ENCODE assay signal across 18 cellular contexts in the genomic region with DNA sequence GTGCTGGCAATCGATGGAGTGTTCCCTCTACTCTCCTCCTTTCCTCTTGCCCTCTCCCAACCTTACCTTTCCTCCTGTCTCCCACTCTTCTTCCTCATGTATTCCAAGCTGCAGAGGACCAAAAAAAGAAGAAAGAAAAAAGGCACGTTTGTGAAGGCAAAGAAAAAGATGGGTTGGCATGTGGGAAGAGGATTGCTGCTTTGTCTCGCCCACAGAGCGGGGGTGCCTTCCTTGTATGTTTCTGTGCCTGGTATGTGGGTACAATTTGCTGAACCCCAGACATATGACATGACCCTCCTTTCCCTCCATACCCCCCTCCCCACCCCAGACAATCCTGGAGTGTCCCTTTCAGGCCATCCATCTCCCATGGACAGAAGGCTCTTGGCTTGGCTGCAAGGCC. TPM values are rescaled to one million over a fixed set of nuclear protein-coding genes. Genes with fewer than 3 reads are reported as not detected.
DNase-seq lines count a peak whose midpoint lies in the region; ATAC-seq, FAIRE-seq and TF ChIP-seq lines count a peak whose summit lies in the region.
"Had no signal": no experiment of that assay in that cellular context is flagged by ENCODE, and none has a peak within 500 bp of the region (broad histone marks: within the 10 kb centered on the region; RNA-seq: fewer than 3 reads in every experiment).

No MANE protein-coding gene starts in this region.

- ATAC-seq in stimulated activated effector memory CD8-positive, alpha-beta T cell treated with anti-CD3 and anti-CD28 coated beads, Interleukin-12 subunit alpha, Interleukin-12 subunit beta, amount 100 ng/mL, for 72 hours, result no peak
- ATAC-seq: left ventricle myocardium superior, sciatic nerve had no signal

- no peaks in the 10 kb centered on the region for H3K9me3 Mint-ChIP-seq in activated naive CD4-positive, alpha-beta T cell treated with anti-CD3 and anti-CD28 coated beads, Interleukin-2, amount 10 ng/mL, durations not matched to agents 7 days and 5 days
- no peaks in the 10 kb centered on the region for H3K9me3 Mint-ChIP-seq in chondrocyte (ENCODE audit: low read depth)
- H3K9me3 Mint-ChIP-seq in stimulated activated effector memory CD8-positive, alpha-beta T cell treated with anti-CD3 and anti-CD28 coated beads, Interleukin-12 subunit alpha, Interleukin-12 subunit beta, amount 100 ng/mL, for 72 hours, result no peaks in the 10 kb centered on the region
- H3K9me3 Mint-ChIP-seq: dendritic cell treated with granulocyte-macrophage colony-stimulating factor and Interleukin-4, amounts not matched to agents 40 ng/mL and 50 ng/mL, for 4 days had no signal

- H3K27ac ChIP-seq in RWPE1, result peak overlapping the region; percentile 79
- H3K27ac ChIP-seq: SJCRH30 had no signal

- no peak for DNase-seq in activated naive CD4-positive, alpha-beta T cell treated with anti-CD3 and anti-CD28 coated beads, Interleukin-2, amount 10 ng/mL, durations not matched to agents 7 days and 5 days
- no peak for DNase-seq in activated naive CD4-positive, alpha-beta T cell treated with anti-CD3 and anti-CD28 coated beads, Interleukin-2, amount 50 U/mL, for 16 hours
- DNase-seq in RWPE1 (ENCODE audit: low spot score) (no peak), chondrocyte (ENCODE audit: low spot score) (no peak), NCI-H2227 (lab: John Stamatoyannopoulos, UW; ENCODE audit: unreplicated experiment) (no peak), NCI-H2081 treated with DMSO at 0.1 percent for 48 hours (lab: John Stamatoyannopoulos, UW) (no peak), GM19239 (ENCODE audit: insufficient read length, low spot score) (no peak)
- DNase-seq in stimulated activated effector memory CD8-positive, alpha-beta T cell treated with anti-CD3 and anti-CD28 coated beads, Interleukin-12 subunit alpha, Interleukin-12 subunit beta, amount 100 ng/mL, for 72 hours (ENCODE audit: low spot score in 2 of 2), result no peak
- DNase-seq: activated CD8-positive, alpha-beta memory T cell treated with anti-CD3 and anti-CD28 coated beads for 24 hours; activated gamma-delta T cell; left ventricle myocardium superior; NCI-H1694 treated with DMSO at 0.1 percent for 48 hours; NCI-H510A; occipital lobe; OCI-M1; SJCRH30 had no signal

- POLR2A ChIA-PET in RWPE1 (lab: Yijun Ruan, JAX; ENCODE audit: low non-redundant PET), result no interaction called here

- H3K27me3 Mint-ChIP-seq in activated naive CD4-positive, alpha-beta T cell treated with anti-CD3 and anti-CD28 coated beads, Interleukin-2, amount 10 ng/mL, durations not matched to agents 7 days and 5 days, result no peaks in the 10 kb centered on the region
- H3K27me3 Mint-ChIP-seq in chondrocyte (ENCODE audit: low read depth), result no peaks in the 10 kb centered on the region
- H3K27me3 Mint-ChIP-seq: dendritic cell treated with granulocyte-macrophage colony-stimulating factor and Interleukin-4, amounts not matched to agents 40 ng/mL and 50 ng/mL, for 4 days had no signal

- TF ChIP-seq CTCF in RWPE1 (conservative IDR thresholded peaks at IDR 0.05; ENCODE audit: low read depth) (no peak), chondrocyte (IDR thresholded peaks at IDR 0.05) (no peak)

- no peak overlapping the region for H3K4me3 Mint-ChIP-seq in activated naive CD4-positive, alpha-beta T cell treated with anti-CD3 and anti-CD28 coated beads, Interleukin-2, amount 10 ng/mL, durations not matched to agents 7 days and 5 days
- H3K4me3 Mint-ChIP-seq in chondrocyte (ENCODE audit: unreplicated experiment), result no peak overlapping the region
- no peak overlapping the region for H3K4me3 Mint-ChIP-seq in stimulated activated effector memory CD8-positive, alpha-beta T cell treated with anti-CD3 and anti-CD28 coated beads, Interleukin-12 subunit alpha, Interleukin-12 subunit beta, amount 100 ng/mL, for 72 hours
- H3K4me3 Mint-ChIP-seq: dendritic cell treated with granulocyte-macrophage colony-stimulating factor and Interleukin-4, amounts not matched to agents 40 ng/mL and 50 ng/mL, for 4 days had no signal

- peaks cover 9% of the 10 kb centered on the region for H3K36me3 Mint-ChIP-seq in activated naive CD4-positive, alpha-beta T cell treated with anti-CD3 and anti-CD28 coated beads, Interleukin-2, amount 10 ng/mL, durations not matched to agents 7 days and 5 days
- peaks cover 2% of the 10 kb centered on the region for H3K36me3 Mint-ChIP-seq in chondrocyte (ENCODE audit: low read depth)
- H3K36me3 Mint-ChIP-seq in stimulated activated effector memory CD8-positive, alpha-beta T cell treated with anti-CD3 and anti-CD28 coated beads, Interleukin-12 subunit alpha, Interleukin-12 subunit beta, amount 100 ng/mL, for 72 hours, result peaks cover 18% of the 10 kb centered on the region

- CTCF ChIA-PET in activated naive CD4-positive, alpha-beta T cell treated with anti-CD3 and anti-CD28 coated beads, Interleukin-2, amount 10 ng/mL, durations not matched to agents 7 days and 5 days (lab: Charles Lee), result interaction anchor here (3.6 to 6.5 kb wide), 2 partner anchors 12 to 93 kb away, joined by 23 to 238 read pairs; partner anchors contain the start of genes CARMIL2 and CTCF
- CTCF ChIA-PET in RWPE1 (lab: Yijun Ruan, JAX), result no interaction called here

- FAIRE-seq in GM19239 (lab: Jason Lieb, UNC), result no peak

- H3K27ac Mint-ChIP-seq in activated naive CD4-positive, alpha-beta T cell treated with anti-CD3 and anti-CD28 coated beads, Interleukin-2, amount 10 ng/mL, durations not matched to agents 7 days and 5 days, result peak overlapping the region; percentile 67
- H3K27ac Mint-ChIP-seq in chondrocyte (ENCODE audit: unreplicated experiment), result peak overlapping the region; percentile 57
- peak overlapping the region; percentile 17 for H3K27ac Mint-ChIP-seq in stimulated activated effector memory CD8-positive, alpha-beta T cell treated with anti-CD3 and anti-CD28 coated beads, Interleukin-12 subunit alpha, Interleukin-12 subunit beta, amount 100 ng/mL, for 72 hours

- peaks cover 71% of the 10 kb centered on the region for H3K4me1 Mint-ChIP-seq in activated naive CD4-positive, alpha-beta T cell treated with anti-CD3 and anti-CD28 coated beads, Interleukin-2, amount 10 ng/mL, durations not matched to agents 7 days and 5 days
- H3K4me1 Mint-ChIP-seq in chondrocyte (ENCODE audit: low read depth), result peaks cover 11% of the 10 kb centered on the region
- H3K4me1 Mint-ChIP-seq in stimulated activated effector memory CD8-positive, alpha-beta T cell treated with anti-CD3 and anti-CD28 coated beads, Interleukin-12 subunit alpha, Interleukin-12 subunit beta, amount 100 ng/mL, for 72 hours, result peaks cover 34% of the 10 kb centered on the region

RNA-seq across cellular contexts. Expression of gene CTCF, which starts 13.1 kb away (rescaled TPM):
- 31.2 to 34.2 TPM (median 32.3 TPM) in 3 replicates for total RNA-seq in chondrocyte

RNA-seq across cellular contexts. Expression of gene RIPOR1, which starts 20.6 kb away (rescaled TPM):
- total RNA-seq in chondrocyte, result 52.0 to 99.1 TPM (median 97.6 TPM) in 3 replicates

Comparison
In these comparisons a context has a peak if more than half of its experiments do, and no peak if none do; other contexts are left out.
1. H3K27ac Mint-ChIP-seq: peak in every context shown above with its lines; median percentile 67 in activated naive CD4-positive, alpha-beta T cell treated with anti-CD3 and anti-CD28 coated beads, Interleukin-2, amount 10 ng/mL, durations not matched to agents 7 days and 5 days; 57 in chondrocyte; 17 in stimulated activated effector memory CD8-positive, alpha-beta T cell treated with anti-CD3 and anti-CD28 coated beads, Interleukin-12 subunit alpha, Interleukin-12 subunit beta, amount 100 ng/mL, for 72 hours.